In the genomic region with DNA sequence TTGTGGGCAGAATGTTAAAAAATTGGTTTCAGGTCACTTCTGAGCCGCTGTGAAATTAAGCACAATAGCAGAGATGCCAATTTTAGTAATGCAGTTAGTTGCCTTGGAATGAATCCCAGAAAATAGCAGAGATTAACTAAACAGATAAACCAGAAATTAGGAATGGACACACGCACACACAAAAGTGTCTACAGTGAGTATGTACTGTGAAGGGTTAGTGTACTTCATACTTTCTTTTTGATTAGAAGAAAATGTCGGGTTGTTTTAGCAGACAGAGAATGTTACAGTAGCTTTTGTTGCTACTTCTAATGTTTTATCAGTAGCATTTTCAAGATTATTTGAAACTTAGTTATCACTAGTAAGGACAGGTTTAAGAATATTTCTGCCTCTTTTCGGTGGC, we compare ENCODE assay signal across 14 cellular contexts.
A peak's percentile ranks its signal among the peaks of the same experiment; 100 is the strongest.
DNase-seq lines count a peak whose midpoint lies in the region; ATAC-seq and TF ChIP-seq lines count a peak whose summit lies in the region.
"Had no signal": no experiment of that assay in that cellular context is flagged by ENCODE, and none has a peak within 500 bp of the region (broad histone marks: within the 10 kb centered on the region; RNA-seq: fewer than 3 reads in every experiment).

No MANE protein-coding gene starts in this region.

- H3K27ac ChIP-seq in subcutaneous abdominal adipose tissue (ENCODE audit: low read depth, low read length), result peak overlapping the region; percentile 16
- H3K27ac ChIP-seq: HL-60, spleen had no signal

- peaks cover 0 to 24% (median 18%) of the 10 kb centered on the region in 5 donors for H3K4me1 ChIP-seq in subcutaneous abdominal adipose tissue (ENCODE audit: control insufficient read depth in 5 of 5, insufficient read depth in 5 of 5, low read length in 5 of 5)

- H3K4me3 ChIP-seq in fibroblast of the aortic adventitia (ENCODE audit: low read depth, low read length), result peak overlapping the region; percentile 18
- peak overlapping the region in 4 of 5 donors; percentile 58 to 78 (median 74) for H3K4me3 ChIP-seq in subcutaneous abdominal adipose tissue (ENCODE audit: low read depth in 1 of 5, low read length in 5 of 5)
- H3K4me3 ChIP-seq: spleen had no signal

- H3K27me3 ChIP-seq in subcutaneous abdominal adipose tissue (ENCODE audit: control insufficient read depth in 5 of 5, insufficient read depth in 4 of 5, low read length in 5 of 5), result peaks cover 0 to 7% (median 0%) of the 10 kb centered on the region in 5 donors

- H3K36me3 Mint-ChIP-seq in effector memory CD8-positive, alpha-beta T cell (ENCODE audit: insufficient read depth), result no peaks in the 10 kb centered on the region

- H3K36me3 ChIP-seq in subcutaneous abdominal adipose tissue (ENCODE audit: control insufficient read depth in 5 of 5, insufficient read depth in 5 of 5, low read length in 5 of 5), result no peaks in the 10 kb centered on the region
- H3K36me3 ChIP-seq: spleen had no signal

- in situ Hi-C loops in G401 (cut with HindIII; ENCODE audit: low sequenced_read_pairs), result no loop called here

- peaks cover 31 to 42% of the 10 kb centered on the region in 2 donors for H3K27me3 Mint-ChIP-seq in effector memory CD8-positive, alpha-beta T cell

- H3K4me3 Mint-ChIP-seq in effector memory CD8-positive, alpha-beta T cell, result no peak overlapping the region
- H3K4me3 Mint-ChIP-seq: H9 had no signal

- DNase-seq in G401 (ENCODE audit: low spot score) (peak; percentile 3), fibroblast of the aortic adventitia (ENCODE audit: low read depth) (peak; percentile 76)
- DNase-seq in effector memory CD8-positive, alpha-beta T cell, result no peak
- DNase-seq: DMS79 treated with DMSO at 0.1 percent for 48 hours, H9, NCI-H1417 treated with DMSO at 0.1 percent for 48 hours, spleen had no signal

- peak overlapping the region in 2 of 5 donors; percentile 16 to 37 for H3K9ac ChIP-seq in subcutaneous abdominal adipose tissue (ENCODE audit: low read length in 5 of 5)

- H3K9me3 ChIP-seq in subcutaneous abdominal adipose tissue (ENCODE audit: control insufficient read depth in 5 of 5, low read length in 5 of 5), result peaks cover 0 to 6% (median 0%) of the 10 kb centered on the region in 5 donors

- no peak for TF ChIP-seq CTCF in fibroblast of the aortic adventitia (IDR thresholded peaks at IDR 0.05; ENCODE audit: insufficient read depth, low read length)

- peak; percentile 82 for ATAC-seq in SK-N-SH treated with all-trans-retinoic acid at 6 μM for 48 hours
- no peak for ATAC-seq in HG03196 (IDR thresholded peaks at IDR 0.05; ENCODE audit: unreplicated experiment)
- no peak for ATAC-seq in GM18861 (IDR thresholded peaks at IDR 0.05; ENCODE audit: unreplicated experiment)
- no peak for ATAC-seq in HG03139 (IDR thresholded peaks at IDR 0.05; ENCODE audit: unreplicated experiment)
- ATAC-seq in effector memory CD8-positive, alpha-beta T cell (replicated peaks), result no peak
- ATAC-seq: Panc1 had no signal

- no peak overlapping the region for H3K27ac Mint-ChIP-seq in effector memory CD8-positive, alpha-beta T cell
- H3K27ac Mint-ChIP-seq: H9 had no signal

- H3K9me3 Mint-ChIP-seq in effector memory CD8-positive, alpha-beta T cell, result peaks cover 4 to 13% of the 10 kb centered on the region in 2 donors
- H3K9me3 Mint-ChIP-seq: H9 had no signal

- no peaks in the 10 kb centered on the region for H3K4me1 Mint-ChIP-seq in effector memory CD8-positive, alpha-beta T cell (ENCODE audit: low read depth in 2 of 2)

TF ChIP-seq in SK-N-SH treated with all-trans-retinoic acid at 6 μM for 48 hours, 23 proteins besides CTCF, POLR2A, EP300 and RAD21 (continues in another document):
- TF ChIP-seq TOX (CRISPR knock-in tag; IDR thresholded peaks at IDR 0.05; ENCODE audit: borderline replicate concordance), result no peak
- no peak for TF ChIP-seq ZC3H10 (CRISPR knock-in tag; IDR thresholded peaks at IDR 0.05)
- no peak for TF ChIP-seq RARB (CRISPR knock-in tag; IDR thresholded peaks at IDR 0.05)
- TF ChIP-seq TCF4 (CRISPR knock-in tag; IDR thresholded peaks at IDR 0.05; ENCODE audit: borderline replicate concordance), result peak; percentile 66; the same call in 1 of the 2 replicates
- no peak for TF ChIP-seq ZNF70 (CRISPR knock-in tag; IDR thresholded peaks at IDR 0.05)
- TF ChIP-seq, protein P1, sequence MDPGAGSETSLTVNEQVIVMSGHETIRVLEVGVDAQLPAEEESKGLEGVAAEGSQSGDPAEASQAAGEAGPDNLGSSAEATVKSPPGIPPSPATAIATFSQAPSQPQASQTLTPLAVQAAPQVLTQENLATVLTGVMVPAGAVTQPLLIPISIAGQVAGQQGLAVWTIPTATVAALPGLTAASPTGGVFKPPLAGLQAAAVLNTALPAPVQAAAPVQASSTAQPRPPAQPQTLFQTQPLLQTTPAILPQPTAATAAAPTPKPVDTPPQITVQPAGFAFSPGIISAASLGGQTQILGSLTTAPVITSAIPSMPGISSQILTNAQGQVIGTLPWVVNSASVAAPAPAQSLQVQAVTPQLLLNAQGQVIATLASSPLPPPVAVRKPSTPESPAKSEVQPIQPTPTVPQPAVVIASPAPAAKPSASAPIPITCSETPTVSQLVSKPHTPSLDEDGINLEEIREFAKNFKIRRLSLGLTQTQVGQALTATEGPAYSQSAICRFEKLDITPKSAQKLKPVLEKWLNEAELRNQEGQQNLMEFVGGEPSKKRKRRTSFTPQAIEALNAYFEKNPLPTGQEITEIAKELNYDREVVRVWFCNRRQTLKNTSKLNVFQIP (CRISPR knock-in tag; IDR thresholded peaks at IDR 0.05; ENCODE audit: borderline replicate concordance, low read depth), result 0 out of 2 replicates have a peak, but pooled peaks have one; percentile 42
- TF ChIP-seq, protein P2, sequence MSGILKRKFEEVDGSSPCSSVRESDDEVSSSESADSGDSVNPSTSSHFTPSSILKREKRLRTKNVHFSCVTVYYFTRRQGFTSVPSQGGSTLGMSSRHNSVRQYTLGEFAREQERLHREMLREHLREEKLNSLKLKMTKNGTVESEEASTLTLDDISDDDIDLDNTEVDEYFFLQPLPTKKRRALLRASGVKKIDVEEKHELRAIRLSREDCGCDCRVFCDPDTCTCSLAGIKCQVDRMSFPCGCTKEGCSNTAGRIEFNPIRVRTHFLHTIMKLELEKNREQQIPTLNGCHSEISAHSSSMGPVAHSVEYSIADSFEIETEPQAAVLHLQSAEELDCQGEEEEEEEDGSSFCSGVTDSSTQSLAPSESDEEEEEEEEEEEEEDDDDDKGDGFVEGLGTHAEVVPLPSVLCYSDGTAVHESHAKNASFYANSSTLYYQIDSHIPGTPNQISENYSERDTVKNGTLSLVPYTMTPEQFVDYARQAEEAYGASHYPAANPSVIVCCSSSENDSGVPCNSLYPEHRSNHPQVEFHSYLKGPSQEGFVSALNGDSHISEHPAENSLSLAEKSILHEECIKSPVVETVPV (CRISPR knock-in tag; IDR thresholded peaks at IDR 0.05), result no peak
- TF ChIP-seq CSDC2 (CRISPR knock-in tag; IDR thresholded peaks at IDR 0.05), result no peak
- no peak for TF ChIP-seq ZNF565 (CRISPR knock-in tag; conservative IDR thresholded peaks at IDR 0.05; ENCODE audit: low read depth)
- TF ChIP-seq PPARA (CRISPR knock-in tag; IDR thresholded peaks at IDR 0.05; ENCODE audit: borderline replicate concordance), result no peak
- no peak for TF ChIP-seq ARNTL (CRISPR knock-in tag; IDR thresholded peaks at IDR 0.05; ENCODE audit: borderline replicate concordance, low read depth)
- TF ChIP-seq, protein P3, sequence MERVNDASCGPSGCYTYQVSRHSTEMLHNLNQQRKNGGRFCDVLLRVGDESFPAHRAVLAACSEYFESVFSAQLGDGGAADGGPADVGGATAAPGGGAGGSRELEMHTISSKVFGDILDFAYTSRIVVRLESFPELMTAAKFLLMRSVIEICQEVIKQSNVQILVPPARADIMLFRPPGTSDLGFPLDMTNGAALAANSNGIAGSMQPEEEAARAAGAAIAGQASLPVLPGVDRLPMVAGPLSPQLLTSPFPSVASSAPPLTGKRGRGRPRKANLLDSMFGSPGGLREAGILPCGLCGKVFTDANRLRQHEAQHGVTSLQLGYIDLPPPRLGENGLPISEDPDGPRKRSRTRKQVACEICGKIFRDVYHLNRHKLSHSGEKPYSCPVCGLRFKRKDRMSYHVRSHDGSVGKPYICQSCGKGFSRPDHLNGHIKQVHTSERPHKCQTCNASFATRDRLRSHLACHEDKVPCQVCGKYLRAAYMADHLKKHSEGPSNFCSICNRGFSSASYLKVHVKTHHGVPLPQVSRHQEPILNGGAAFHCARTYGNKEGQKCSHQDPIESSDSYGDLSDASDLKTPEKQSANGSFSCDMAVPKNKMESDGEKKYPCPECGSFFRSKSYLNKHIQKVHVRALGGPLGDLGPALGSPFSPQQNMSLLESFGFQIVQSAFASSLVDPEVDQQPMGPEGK (CRISPR knock-in tag; IDR thresholded peaks at IDR 0.05; ENCODE audit: borderline replicate concordance), result 0 out of 2 replicates have a peak, but pooled peaks have one; percentile 15
- TF ChIP-seq, protein P4, sequence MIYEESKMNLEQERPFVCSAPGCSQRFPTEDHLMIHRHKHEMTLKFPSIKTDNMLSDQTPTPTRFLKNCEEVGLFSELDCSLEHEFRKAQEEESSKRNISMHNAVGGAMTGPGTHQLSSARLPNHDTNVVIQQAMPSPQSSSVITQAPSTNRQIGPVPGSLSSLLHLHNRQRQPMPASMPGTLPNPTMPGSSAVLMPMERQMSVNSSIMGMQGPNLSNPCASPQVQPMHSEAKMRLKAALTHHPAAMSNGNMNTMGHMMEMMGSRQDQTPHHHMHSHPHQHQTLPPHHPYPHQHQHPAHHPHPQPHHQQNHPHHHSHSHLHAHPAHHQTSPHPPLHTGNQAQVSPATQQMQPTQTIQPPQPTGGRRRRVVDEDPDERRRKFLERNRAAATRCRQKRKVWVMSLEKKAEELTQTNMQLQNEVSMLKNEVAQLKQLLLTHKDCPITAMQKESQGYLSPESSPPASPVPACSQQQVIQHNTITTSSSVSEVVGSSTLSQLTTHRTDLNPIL (CRISPR knock-in tag; IDR thresholded peaks at IDR 0.05; ENCODE audit: low read depth), result no peak
- peak; percentile 73 for TF ChIP-seq GLIS3 (CRISPR knock-in tag; IDR thresholded peaks at IDR 0.05)
- no peak for TF ChIP-seq ZFP30 (CRISPR knock-in tag; IDR thresholded peaks at IDR 0.05)
- TF ChIP-seq ZNF8 (CRISPR knock-in tag; IDR thresholded peaks at IDR 0.05), result peak; percentile 46; the same call in 1 of the 2 replicates
- no peak for TF ChIP-seq OSR1 (CRISPR knock-in tag; IDR thresholded peaks at IDR 0.05)
- 0 out of 2 replicates have a peak, but pooled peaks have one; percentile 45 for TF ChIP-seq ZFP3 (CRISPR knock-in tag; IDR thresholded peaks at IDR 0.05)
- TF ChIP-seq ISL1 (CRISPR knock-in tag; IDR thresholded peaks at IDR 0.05), result peak; percentile 79

Comparison
In these comparisons a context has a peak if more than half of its experiments do, and no peak if none do; other contexts are left out.
1. DNase-seq: peak in G401 (single experiment) and fibroblast of the aortic adventitia (single experiment); none in effector memory CD8-positive, alpha-beta T cell (0 of 3).